ENCODE assay signal across 9 cellular contexts in the genomic region with DNA sequence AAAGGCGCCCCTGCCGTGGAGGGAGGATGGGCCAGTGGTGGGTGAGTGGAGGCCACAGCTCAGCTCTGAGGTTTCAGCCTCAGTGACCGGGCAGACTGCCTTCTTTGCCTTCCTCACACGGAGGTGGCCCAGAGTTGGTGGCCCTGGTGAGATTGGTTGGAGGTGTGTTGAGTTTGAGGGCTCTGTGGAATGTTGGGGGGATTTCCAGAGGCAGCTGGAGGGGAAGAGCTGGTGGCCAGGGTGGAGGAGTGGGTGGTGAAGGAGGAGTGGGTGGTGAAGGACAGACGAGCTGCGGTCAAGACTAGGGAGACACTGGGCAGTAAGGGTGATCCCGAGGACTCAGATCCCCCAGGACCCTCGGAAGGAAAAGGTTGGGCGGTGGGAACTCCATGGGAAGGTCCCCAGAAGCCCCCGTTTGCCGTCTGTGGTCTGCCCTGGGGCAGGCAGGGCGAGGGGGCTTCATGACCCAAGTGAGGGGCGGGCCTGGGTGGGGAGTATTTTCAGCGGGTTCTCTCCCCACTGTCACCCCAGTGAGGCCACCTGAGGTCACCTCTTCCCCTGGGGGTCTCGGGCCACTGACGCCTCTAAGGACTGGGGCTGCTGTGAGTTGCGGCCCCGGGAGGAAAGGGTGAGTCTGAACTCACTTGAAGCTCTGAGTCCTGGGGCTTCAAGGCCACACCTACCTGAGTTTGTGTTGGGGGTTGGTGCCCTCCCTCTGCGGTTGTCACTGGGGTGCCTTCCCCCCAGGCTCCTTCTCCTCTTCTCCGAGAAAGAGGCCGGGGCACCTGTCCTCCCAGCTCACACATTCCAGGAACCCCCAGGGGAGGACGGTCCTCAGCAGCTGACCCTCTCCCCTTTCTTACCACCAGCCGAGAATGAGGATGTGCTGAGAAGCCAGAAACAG. TPM values are rescaled to one million over a fixed set of nuclear protein-coding genes. Genes with fewer than 3 reads are reported as not detected.
DNase-seq lines count a peak whose midpoint lies in the region; ATAC-seq, FAIRE-seq and TF ChIP-seq lines count a peak whose summit lies in the region.
"Had no signal": no experiment of that assay in that cellular context is flagged by ENCODE, and none has a peak within 500 bp of the region (broad histone marks: within the 10 kb centered on the region; RNA-seq: fewer than 3 reads in every experiment).

No MANE protein-coding gene starts in this region.

- H3K9me3 ChIP-seq in GM12878 (replicated peaks; ENCODE audit: control insufficient read depth, insufficient read depth, low read length) = no peaks in the 10 kb centered on the region
- no peaks in the 10 kb centered on the region for H3K9me3 ChIP-seq in aorta (ENCODE audit: control insufficient read depth, low read length)

- H4K20me1 ChIP-seq in GM12878 (ENCODE audit: control insufficient read depth, insufficient read depth) = no peaks in the 10 kb centered on the region

- TF ChIP-seq EP300 in GM12878 (IDR thresholded peaks at IDR 0.05; ENCODE audit: borderline replicate concordance in 1 of 2, control insufficient read depth in 1 of 2, low read depth in 2 of 2, low read length in 2 of 2) = peak in 1 of 2 experiments; percentile 73; a peak in 3 of 4 replicates

- POLR2A ChIA-PET in GM12878 (lab: Charles Lee) = interaction anchor here (0.5 to 7.1 kb wide), 13 partner anchors 10 to 282 kb away, joined by 3 to 284 read pairs (median 4); a partner anchor contains a TSS

- peak; percentile 20 to 63 (median 42) for DNase-seq in activated CD4-positive, CD25-positive, alpha-beta regulatory T cell (lab: John Stamatoyannopoulos, UW)
- DNase-seq in GM12878 (ENCODE audit: low read depth, low spot score) (peak; percentile 72), aorta (no peak), EL (no peak), kidney tubule cell (ENCODE audit: low spot score) (no peak)
- peak; percentile 52 for DNase-seq in stimulated activated CD8-positive, alpha-beta memory T cell treated with anti-CD3 and anti-CD28 coated beads, Interleukin-12 subunit alpha, Interleukin-12 subunit beta, amount 100 ng/mL, for 1 hour (ENCODE audit: low read depth)
- DNase-seq: glutamatergic neuron had no signal

- peaks cover 35% of the 10 kb centered on the region for H3K79me2 ChIP-seq in GM12878 (ENCODE audit: control insufficient read depth, insufficient read depth, low read length)

- intact Hi-C loops in GM12878 (cut with micrococcal nuclease; ENCODE audit: unreplicated experiment) = loop anchor here (1.0 to 5.0 kb wide), 3 partner anchors 27 to 154 kb away; no protein-coding TSS in a partner anchor
- intact Hi-C loops in aorta (cut with DNase I) = no loop called here

- RAD21 ChIA-PET in GM12878 (lab: Charles Lee; ENCODE audit: unreplicated experiment) = interaction anchor here (0.6 to 7.7 kb wide), 23 partner anchors 14 to 244 kb away, joined by 3 to 336 read pairs (median 4); a partner anchor contains a TSS

- TF ChIP-seq CTCF in GM12878 (IDR thresholded peaks at IDR 0.05 in 2 of 3, conservative IDR thresholded peaks at IDR 0.05 in 1 of 3; ENCODE audit: control insufficient read depth in 2 of 3, extremely low read depth in 1 of 3, insufficient read depth in 1 of 3, low read depth in 3 of 3, low read length in 3 of 3) = no peak

- peak overlapping the region; percentile 88 for H3K9ac ChIP-seq in GM12878 (ENCODE audit: control insufficient read depth, insufficient read depth, low read length)

- CTCF ChIA-PET in GM12878 (lab: Yijun Ruan, JAX) = interaction anchor here (0.5 to 7.6 kb wide), 20 partner anchors 13 to 1552 kb away, joined by 3 to 203 read pairs (median 8); a partner anchor contains a TSS

- H3K27me3 ChIP-seq in GM12878 (replicated peaks in 1 of 2; ENCODE audit: control insufficient read depth in 2 of 2, insufficient read depth in 2 of 2, low read length in 1 of 2) (no peaks in the 10 kb centered on the region), aorta (ENCODE audit: control insufficient read depth in 1 of 2, insufficient read depth in 2 of 2, low read length in 1 of 2) (no peaks in the 10 kb centered on the region)

- H3K4me3 ChIP-seq in GM12878 = peak overlapping the region; percentile 80
- H3K4me3 ChIP-seq in aorta (ENCODE audit: low read length in 2 of 2) = no peak overlapping the region

- peak; percentile 49 for FAIRE-seq in GM12878 (lab: Jason Lieb, UNC)

- peak; percentile 45 for TF ChIP-seq POLR2A in GM12878 (IDR thresholded peaks at IDR 0.05; ENCODE audit: low read depth, low read length)

- peak overlapping the region; percentile 98 for H3K4me2 ChIP-seq in GM12878 (ENCODE audit: control insufficient read depth, insufficient read depth)

- H3K36me3 ChIP-seq in GM12878 (ENCODE audit: control insufficient read depth in 2 of 2, insufficient read depth in 2 of 2, low read length in 1 of 2) (no peaks in the 10 kb centered on the region), aorta (ENCODE audit: control insufficient read depth in 1 of 2, insufficient read depth in 2 of 2, low read length in 1 of 2) (no peaks in the 10 kb centered on the region)

- in situ Hi-C loops in GM12878 (cut with MboI) = no loop called here

- no peak for TF ChIP-seq RAD21 in GM12878 (IDR thresholded peaks at IDR 0.05; ENCODE audit: insufficient read depth, low read depth, low read length)

- H3K27ac ChIP-seq in GM12878 (ENCODE audit: control insufficient read depth, insufficient read depth) (peak overlapping the region; percentile 98), aorta (ENCODE audit: low read depth in 1 of 2, low read length in 2 of 2) (no peak overlapping the region)

- WGBS in GM12878 (ENCODE audit: insufficient coverage, insufficient replicate concordance, low lambda C conversion rate, missing lambda C conversion rate) = under 1% methylated on average over 21 of the region's 23 CpGs
- WGBS in aorta, 2 donors = 79 to 82% methylated on average over 20 to 23 of the region's 23 CpGs

- peak; percentile 25 for ATAC-seq in GM18909 (IDR thresholded peaks at IDR 0.05; ENCODE audit: poor library complexity, unreplicated experiment)
- peak; percentile 57 for ATAC-seq in GM12878
- no peak for ATAC-seq in aorta (ENCODE audit: low FRiP score)
- no peak for ATAC-seq in HG02852 (IDR thresholded peaks at IDR 0.05; ENCODE audit: unreplicated experiment)

- H2AFZ ChIP-seq in GM12878 (ENCODE audit: control insufficient read depth, low read depth, low read length) = peak overlapping the region; percentile 64

- H3K4me1 ChIP-seq in GM12878 (ENCODE audit: control insufficient read depth, insufficient read depth, low read length) = peaks cover 37% of the 10 kb centered on the region
- no peaks in the 10 kb centered on the region for H3K4me1 ChIP-seq in aorta (ENCODE audit: control insufficient read depth in 1 of 2, insufficient read depth in 2 of 2, low read length in 2 of 2)

- no TSS peak for BruUV-seq in GM12878 (replicated peaks; lab: Mats Ljungman, UMichigan)

- SMC1A ChIA-PET in GM12878 (lab: Charles Lee; ENCODE audit: uncharacterized antibody, unreplicated experiment) = interaction anchor here (0.7 to 8.0 kb wide), 21 partner anchors 12 to 240 kb away, joined by 3 to 215 read pairs (median 5); a partner anchor contains a TSS

TF ChIP-seq in GM12878, 131 proteins besides CTCF, POLR2A, EP300 and RAD21 (continues in another document):
- TF ChIP-seq RUNX3 (IDR thresholded peaks at IDR 0.05; ENCODE audit: low read length) = no peak

RNA-seq across cellular contexts. Expression of a gene that starts 22.7 kb away (rescaled TPM):
- total RNA-seq in GM12878 (2013; cell fraction: nucleolus; rRNA removed) = 277 and 361 TPM in 2 replicates
- total RNA-seq in GM12878 (2014; rRNA removed) (51.6 and 57.4 TPM in 2 replicates), GM12878 (2014; rRNA removed; fragmentation: Illumina TruSeq; extraction: Trizol) (24.2 and 25.5 TPM in 2 replicates), GM12878 (2021) (101 and 102 TPM in 2 replicates), aorta (10 to 100 TPM; 13.3 to 21.0 TPM)
- 22.2 TPM for polyA plus RNA-seq in GM12878 (2011; ENCODE audit: low read depth)
- polyA plus RNA-seq in GM12878 (2011; rRNA removed) (21.4 and 52.8 TPM in 2 replicates), GM12878 (2014; fragmentation: Illumina TruSeq; extraction: Trizol) (22.0 and 39.5 TPM in 2 replicates), GM12878 (2014; fragmentation: Nextera tagmentation; extraction: Ambion mirVana) (10 to 100 TPM in 1 of 2 experiments, 1 to 10 TPM in 1; 7.0 to 12.7 TPM), GM12878 (2014; rRNA removed) (64.2 and 76.9 TPM in 2 replicates), GM12878 (2016; fragmentation: Nextera tagmentation; extraction: Ambion mirVana) (10 to 100 TPM; 49.4 to 53.4 TPM), aorta (10 to 100 TPM in 1 of 2 donors, 1 to 10 TPM in 1; 5.2 to 10.1 TPM)
- 67.2 and 70.2 TPM in 2 replicates for polyA plus RNA-seq in GM12878 (2011; cell fraction: cytosol; rRNA removed)
- polyA plus RNA-seq in GM12878 (2011; cell fraction: nucleus; rRNA removed) = 243 and 311 TPM in 2 replicates
- polyA plus RNA-seq in GM12878 (2012) = 43.5 and 56.6 TPM in 2 replicates
- polyA minus RNA-seq in GM12878 (2011; rRNA and poly(A)+ RNA removed) = 92.2 and 120 TPM in 2 replicates
- 38.1 and 38.6 TPM in 2 replicates for polyA minus RNA-seq in GM12878 (2011; cell fraction: cytosol; rRNA and poly(A)+ RNA removed)
- 155 and 175 TPM in 2 replicates for polyA minus RNA-seq in GM12878 (2011; cell fraction: nucleus; rRNA and poly(A)+ RNA removed)

RNA-seq across cellular contexts. Expression of a gene that starts 40.1 kb away (rescaled TPM):
- total RNA-seq in GM12878 (2013; cell fraction: nucleolus; rRNA removed) = 28.8 and 32.8 TPM in 2 replicates
- total RNA-seq in GM12878 (2014; rRNA removed) = 6.9 and 8.4 TPM in 2 replicates
- 2.8 and 2.9 TPM in 2 replicates for total RNA-seq in GM12878 (2014; rRNA removed; fragmentation: Illumina TruSeq; extraction: Trizol)
- total RNA-seq in GM12878 (2021) = 24.5 and 26.6 TPM in 2 replicates
- 3.0 TPM for polyA plus RNA-seq in GM12878 (2011; ENCODE audit: low read depth)
- 0.78 and 1.9 TPM in 2 replicates for polyA plus RNA-seq in GM12878 (2011; rRNA removed)
- 2.9 and 3.3 TPM in 2 replicates for polyA plus RNA-seq in GM12878 (2011; cell fraction: cytosol; rRNA removed)
- polyA plus RNA-seq in GM12878 (2011; cell fraction: nucleus; rRNA removed) = 18.5 and 27.8 TPM in 2 replicates
- 7.9 and 8.5 TPM in 2 replicates for polyA plus RNA-seq in GM12878 (2012)
- polyA plus RNA-seq in GM12878 (2014; fragmentation: Illumina TruSeq; extraction: Trizol) = 1.6 and 3.7 TPM in 2 replicates
- polyA plus RNA-seq in GM12878 (2014; fragmentation: Nextera tagmentation; extraction: Ambion mirVana) = under 1 TPM; 0.13 to 0.33 TPM
- 11.3 and 12.5 TPM in 2 replicates for polyA plus RNA-seq in GM12878 (2014; rRNA removed)
- polyA plus RNA-seq in GM12878 (2016; fragmentation: Nextera tagmentation; extraction: Ambion mirVana) = 10 to 100 TPM; 13.0 to 17.8 TPM
- polyA minus RNA-seq in GM12878 (2011; rRNA and poly(A)+ RNA removed) = 3.7 and 7.5 TPM in 2 replicates
- polyA minus RNA-seq in GM12878 (2011; cell fraction: cytosol; rRNA and poly(A)+ RNA removed) = 6.1 and 8.2 TPM in 2 replicates
- polyA minus RNA-seq in GM12878 (2011; cell fraction: nucleus; rRNA and poly(A)+ RNA removed) = 10.6 and 23.4 TPM in 2 replicates
- total RNA-seq in aorta = 1 to 10 TPM; 5.1 to 9.4 TPM
- polyA plus RNA-seq in aorta = 1 to 10 TPM; 1.1 to 3.5 TPM

Comparison
In these comparisons a context has a peak if more than half of its experiments do, and no peak if none do; other contexts are left out.
1. ATAC-seq: peak in GM18909 (single experiment) and GM12878 (single experiment); none in aorta (single experiment) and HG02852 (single experiment).
2. DNase-seq: peak in activated CD4-positive, CD25-positive, alpha-beta regulatory T cell (4 of 4), GM12878 (single experiment) and stimulated activated CD8-positive, alpha-beta memory T cell treated with anti-CD3 and anti-CD28 coated beads, Interleukin-12 subunit alpha, Interleukin-12 subunit beta, amount 100 ng/mL, for 1 hour (single experiment); none in aorta (0 of 2), EL (single experiment) and kidney tubule cell (single experiment).